In the genomic region with DNA sequence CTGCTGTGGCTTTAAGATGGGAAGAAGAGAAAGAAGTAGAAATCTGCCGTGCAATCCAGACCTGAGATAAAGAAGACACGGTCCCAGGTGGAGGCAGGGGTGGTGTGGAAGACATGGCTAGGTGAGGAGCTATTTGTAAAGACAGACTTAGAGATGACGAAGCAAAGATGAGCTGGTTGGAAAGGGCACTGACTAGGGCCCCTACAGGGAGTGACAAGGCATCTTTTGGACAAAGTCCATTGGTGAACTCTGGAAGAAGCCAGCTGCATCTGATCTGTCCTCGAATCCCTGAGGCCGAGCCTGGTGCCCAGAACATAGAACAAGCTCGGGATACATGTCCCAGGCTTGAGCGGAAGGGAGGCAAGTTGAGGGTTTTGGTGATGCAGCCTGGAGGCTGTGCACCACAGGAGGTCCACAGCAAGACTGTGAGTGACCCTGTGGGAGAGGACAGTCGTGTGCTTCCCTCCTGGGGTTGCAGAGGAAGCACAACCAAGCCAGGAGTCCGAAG, we compare ENCODE assay signal across 20 cellular contexts.
A peak's percentile ranks its signal among the peaks of the same experiment; 100 is the strongest.
DNase-seq lines count a peak whose midpoint lies in the region; ATAC-seq and TF ChIP-seq lines count a peak whose summit lies in the region.
"Had no signal": no experiment of that assay in that cellular context is flagged by ENCODE, and none has a peak within 500 bp of the region (broad histone marks: within the 10 kb centered on the region; RNA-seq: fewer than 3 reads in every experiment).

No MANE protein-coding gene starts in this region.

- H3K4ac ChIP-seq in mesenchymal stem cell (ENCODE audit: low read depth in 1 of 2, low read length in 2 of 2), result peak overlapping the region in 1 of 2 experiments; percentile 46
- no peak overlapping the region for H3K4ac ChIP-seq in neuronal stem cell (ENCODE audit: low read length)

- no peak overlapping the region for H3K4me3 Mint-ChIP-seq in activated CD4-positive, alpha-beta T cell treated with anti-CD3 and anti-CD28 coated beads, Interleukin-2, amount 10 ng/mL, durations not matched to agents 7 days and 5 days
- no peak overlapping the region for H3K4me3 Mint-ChIP-seq in osteocyte (ENCODE audit: unreplicated experiment)
- H3K4me3 Mint-ChIP-seq: B cell; CD4-positive, CD25-positive, alpha-beta regulatory T cell; CD8-positive, alpha-beta T cell had no signal

- no peak overlapping the region for H2BK120ac ChIP-seq in mesenchymal stem cell (ENCODE audit: low read depth, low read length)
- no peak overlapping the region for H2BK120ac ChIP-seq in neuronal stem cell (ENCODE audit: low read depth, low read length)

- H3K27ac ChIP-seq in mesenchymal stem cell (ENCODE audit: low read length, poor library complexity, severe bottlenecking) (no peak overlapping the region), neuronal stem cell (replicated peaks; ENCODE audit: low read length) (no peak overlapping the region)
- H3K27ac ChIP-seq: 22Rv1, BLaER1, C4-2B, GM23248 had no signal

- H3K79me1 ChIP-seq in mesenchymal stem cell (replicated peaks; ENCODE audit: low read length, poor library complexity, severe bottlenecking) (peaks cover 26% of the 10 kb centered on the region), neuronal stem cell (ENCODE audit: low read depth, low read length) (no peaks in the 10 kb centered on the region)

- 94% methylated on average over 9 of the region's 9 CpGs for WGBS in mesenchymal stem cell
- WGBS in neuronal stem cell (ENCODE audit: extremely low coverage in 2 of 2, insufficient read length in 2 of 2, insufficient replicate concordance in 1 of 2), 2 donors, result no CpG with 5 or more reads among the region's 9 CpGs

- H3K4me3 ChIP-seq in mesenchymal stem cell (ENCODE audit: insufficient read depth in 1 of 2, low read depth in 1 of 2, low read length in 2 of 2) (no peak overlapping the region), neuronal stem cell (ENCODE audit: low read length in 2 of 2) (no peak overlapping the region)
- H3K4me3 ChIP-seq: BLaER1, GM23248 had no signal

- H3K23ac ChIP-seq in mesenchymal stem cell (ENCODE audit: low read length in 2 of 2) (no peak overlapping the region), neuronal stem cell (ENCODE audit: low read depth, low read length, poor library complexity) (no peak overlapping the region)

- H3K4me2 ChIP-seq in mesenchymal stem cell (ENCODE audit: low read length, poor library complexity, severe bottlenecking) (no peak overlapping the region), neuronal stem cell (ENCODE audit: insufficient read depth, low read length, poor library complexity, severe bottlenecking) (no peak overlapping the region)
- H3K4me2 ChIP-seq: BLaER1 had no signal

- no peak for DNase-seq in activated CD4-positive, alpha-beta T cell treated with anti-CD3 and anti-CD28 coated beads, Interleukin-2, amount 10 ng/mL, durations not matched to agents 7 days and 5 days
- no peak for DNase-seq in activated CD4-positive, alpha-beta T cell treated with anti-CD3 and anti-CD28 coated beads for 1 hour
- DNase-seq in mesenchymal stem cell (no peak), neuronal stem cell (ENCODE audit: low spot score) (no peak), osteocyte (ENCODE audit: extremely low spot score, unreplicated experiment) (no peak), putamen (ENCODE audit: low spot score) (no peak)
- DNase-seq: Caco-2; CD4-positive, CD25-positive, alpha-beta regulatory T cell; CD8-positive, alpha-beta T cell; DMS153; DND-41; GM23248; H7; HCEC 1CT had no signal

- POLR2A ChIA-PET in activated CD4-positive, alpha-beta T cell treated with anti-CD3 and anti-CD28 coated beads, Interleukin-2, amount 10 ng/mL, durations not matched to agents 7 days and 5 days (lab: Charles Lee), result no interaction called here

- H3K9ac ChIP-seq in mesenchymal stem cell (ENCODE audit: low read length) (no peak overlapping the region), neuronal stem cell (ENCODE audit: low read depth, low read length, poor library complexity) (no peak overlapping the region)
- H3K9ac ChIP-seq: BLaER1, GM23248 had no signal

- H3K36me3 Mint-ChIP-seq in activated CD4-positive, alpha-beta T cell treated with anti-CD3 and anti-CD28 coated beads, Interleukin-2, amount 10 ng/mL, durations not matched to agents 7 days and 5 days (ENCODE audit: low read depth), result no peaks in the 10 kb centered on the region
- H3K36me3 Mint-ChIP-seq in osteocyte (ENCODE audit: unreplicated experiment), result no peaks in the 10 kb centered on the region
- H3K36me3 Mint-ChIP-seq: CD4-positive, CD25-positive, alpha-beta regulatory T cell; CD8-positive, alpha-beta T cell had no signal

- H3K36me3 ChIP-seq in mesenchymal stem cell (ENCODE audit: control insufficient read depth in 1 of 2, insufficient read depth in 2 of 2, low read depth in 1 of 2, low read length in 2 of 2) (peaks cover 11 to 41% of the 10 kb centered on the region in 2 experiments), neuronal stem cell (replicated peaks in 1 of 2; ENCODE audit: control insufficient read depth in 2 of 2, insufficient read depth in 2 of 2, low read length in 2 of 2) (no peaks in the 10 kb centered on the region)
- H3K36me3 ChIP-seq: BLaER1 had no signal

- H4K8ac ChIP-seq in mesenchymal stem cell (ENCODE audit: low read length) (peak overlapping the region; percentile 82), neuronal stem cell (ENCODE audit: low read depth, low read length) (no peak overlapping the region)

- no peak overlapping the region for H2AK5ac ChIP-seq in mesenchymal stem cell (ENCODE audit: low read length, severe bottlenecking)
- no peak overlapping the region for H2AK5ac ChIP-seq in neuronal stem cell (ENCODE audit: low read depth, low read length)

- peak overlapping the region in 1 of 2 experiments; percentile 72 for H2BK12ac ChIP-seq in mesenchymal stem cell (ENCODE audit: low read length in 2 of 2)
- no peak overlapping the region for H2BK12ac ChIP-seq in neuronal stem cell (ENCODE audit: low read length)

- H3K18ac ChIP-seq in mesenchymal stem cell (ENCODE audit: low read depth in 1 of 2, low read length in 2 of 2) (peak overlapping the region in 1 of 2 experiments; percentile 52), neuronal stem cell (ENCODE audit: low read length) (no peak overlapping the region)

- no peak for ATAC-seq in GM19463 (IDR thresholded peaks at IDR 0.05; ENCODE audit: unreplicated experiment)
- no peak for ATAC-seq in GM18870 (IDR thresholded peaks at IDR 0.05; ENCODE audit: unreplicated experiment)
- ATAC-seq: CD8-positive, alpha-beta T cell had no signal

- no peaks in the 10 kb centered on the region for H3K4me1 Mint-ChIP-seq in activated CD4-positive, alpha-beta T cell treated with anti-CD3 and anti-CD28 coated beads, Interleukin-2, amount 10 ng/mL, durations not matched to agents 7 days and 5 days
- peaks cover 35% of the 10 kb centered on the region for H3K4me1 Mint-ChIP-seq in osteocyte (ENCODE audit: unreplicated experiment)
- H3K4me1 Mint-ChIP-seq: B cell; CD4-positive, CD25-positive, alpha-beta regulatory T cell had no signal

- H3K14ac ChIP-seq in mesenchymal stem cell (ENCODE audit: low read length in 2 of 2) (no peak overlapping the region), neuronal stem cell (ENCODE audit: low read length) (no peak overlapping the region)

- H3K27ac Mint-ChIP-seq in activated CD4-positive, alpha-beta T cell treated with anti-CD3 and anti-CD28 coated beads, Interleukin-2, amount 10 ng/mL, durations not matched to agents 7 days and 5 days, result peak overlapping the region; percentile 46
- no peak overlapping the region for H3K27ac Mint-ChIP-seq in osteocyte (ENCODE audit: unreplicated experiment)
- H3K27ac Mint-ChIP-seq: B cell; CD8-positive, alpha-beta T cell had no signal

- no peak overlapping the region for H2BK5ac ChIP-seq in mesenchymal stem cell (ENCODE audit: low read depth, low read length, poor library complexity, severe bottlenecking)
- H2BK5ac ChIP-seq in neuronal stem cell (ENCODE audit: low read length), result no peak overlapping the region

- H3K4me1 ChIP-seq in mesenchymal stem cell (ENCODE audit: control insufficient read depth, insufficient read depth, low read depth, low read length) (peaks cover 8% of the 10 kb centered on the region), neuronal stem cell (ENCODE audit: control insufficient read depth in 2 of 2, insufficient read depth in 1 of 2, low read depth in 1 of 2, low read length in 2 of 2) (no peaks in the 10 kb centered on the region)
- H3K4me1 ChIP-seq: BLaER1, Caco-2 had no signal

- no peaks in the 10 kb centered on the region for H3K27me3 Mint-ChIP-seq in activated CD4-positive, alpha-beta T cell treated with anti-CD3 and anti-CD28 coated beads, Interleukin-2, amount 10 ng/mL, durations not matched to agents 7 days and 5 days
- no peaks in the 10 kb centered on the region for H3K27me3 Mint-ChIP-seq in osteocyte (ENCODE audit: unreplicated experiment)

- H2AFZ ChIP-seq in mesenchymal stem cell (ENCODE audit: low read depth, low read length) (no peak overlapping the region), neuronal stem cell (ENCODE audit: low read length) (peak overlapping the region; percentile 1)
- H2AFZ ChIP-seq: GM23248 had no signal

- H3K9me3 Mint-ChIP-seq in activated CD4-positive, alpha-beta T cell treated with anti-CD3 and anti-CD28 coated beads, Interleukin-2, amount 10 ng/mL, durations not matched to agents 7 days and 5 days, result no peaks in the 10 kb centered on the region
- no peaks in the 10 kb centered on the region for H3K9me3 Mint-ChIP-seq in osteocyte (ENCODE audit: unreplicated experiment)
- H3K9me3 Mint-ChIP-seq: CD8-positive, alpha-beta T cell had no signal

- H3K27me3 ChIP-seq in mesenchymal stem cell (ENCODE audit: control insufficient read depth in 1 of 2, insufficient read depth in 1 of 2, low read length in 2 of 2) (no peaks in the 10 kb centered on the region), neuronal stem cell (ENCODE audit: control insufficient read depth in 3 of 3, insufficient read depth in 3 of 3, low read depth in 1 of 3, low read length in 3 of 3) (no peaks in the 10 kb centered on the region)
- H3K27me3 ChIP-seq: BLaER1 had no signal

- peak overlapping the region; percentile 35 for H2BK15ac ChIP-seq in mesenchymal stem cell (ENCODE audit: low read depth, poor library complexity, severe bottlenecking)
- no peak overlapping the region for H2BK15ac ChIP-seq in neuronal stem cell (ENCODE audit: low read length)

- no peaks in the 10 kb centered on the region for H3K9me3 ChIP-seq in mesenchymal stem cell (ENCODE audit: control insufficient read depth, low read length)
- no peaks in the 10 kb centered on the region for H3K9me3 ChIP-seq in neuronal stem cell (replicated peaks in 1 of 2; ENCODE audit: control insufficient read depth in 2 of 2, insufficient read depth in 1 of 2, low read depth in 1 of 2, low read length in 2 of 2)
- H3K9me3 ChIP-seq: Caco-2 had no signal

- H4K91ac ChIP-seq in mesenchymal stem cell (ENCODE audit: low read length) (peak overlapping the region; percentile 41), neuronal stem cell (ENCODE audit: low read depth, low read length, poor library complexity) (no peak overlapping the region)

- CTCF ChIA-PET in activated CD4-positive, alpha-beta T cell treated with anti-CD3 and anti-CD28 coated beads, Interleukin-2, amount 10 ng/mL, durations not matched to agents 7 days and 5 days (lab: Charles Lee), result no interaction called here

- no peak for TF ChIP-seq CTCF in osteocyte (IDR thresholded peaks at IDR 0.05)
